9 cellular contexts compared by ENCODE assay signal in genomic region chr6:96925290-96925687, GRCh38. TPM values are rescaled to one million over a fixed set of nuclear protein-coding genes. Genes with fewer than 3 reads are reported as not detected.
DNase-seq lines count a peak whose midpoint lies in the region; ATAC-seq and TF ChIP-seq lines count a peak whose summit lies in the region.
"Had no signal": no experiment of that assay in that cellular context is flagged by ENCODE, and none has a peak within 500 bp of the region (broad histone marks: within the 10 kb centered on the region; RNA-seq: fewer than 3 reads in every experiment).

No MANE protein-coding gene starts in this region.

- CTCF ChIA-PET in CD8-positive, alpha-beta T cell (lab: Charles Lee) = interaction anchor here (0.7 to 1.0 kb wide), 3 partner anchors 29 to 1347 kb away, joined by 3 to 4 read pairs (median 4); partner anchors contain the start of gene MMS22L

- ATAC-seq in CD8-positive, alpha-beta T cell = no peak

- 82 to 96% methylated on average over 5 to 6 of the region's 8 CpGs for WGBS in ectodermal cell, 2 experiments

- peak overlapping the region; percentile 96 for H3K4me3 Mint-ChIP-seq in CD8-positive, alpha-beta T cell
- H3K4me3 Mint-ChIP-seq in neural crest cell = peak overlapping the region; percentile 90

- no peaks in the 10 kb centered on the region for H3K36me3 ChIP-seq in CD8-positive, alpha-beta T cell (ENCODE audit: insufficient read depth, low read length)
- H3K36me3 ChIP-seq in ectodermal cell (ENCODE audit: control insufficient read depth, insufficient read depth, low read length) = no peaks in the 10 kb centered on the region
- H3K36me3 ChIP-seq: SJSA1 had no signal

- H3K9me3 Mint-ChIP-seq in CD8-positive, alpha-beta T cell = no peaks in the 10 kb centered on the region
- no peaks in the 10 kb centered on the region for H3K9me3 Mint-ChIP-seq in neural crest cell

- H3K27me3 Mint-ChIP-seq in CD8-positive, alpha-beta T cell (ENCODE audit: low read depth) = no peaks in the 10 kb centered on the region
- peaks cover 70% of the 10 kb centered on the region for H3K27me3 Mint-ChIP-seq in neural crest cell (ENCODE audit: low read depth)

- no peak for TF ChIP-seq CTCF in CD8-positive, alpha-beta T cell (IDR thresholded peaks at IDR 0.05)
- TF ChIP-seq CTCF in neural crest cell (conservative IDR thresholded peaks at IDR 0.05) = no peak

- intact Hi-C loops in CD8-positive, alpha-beta T cell (cut with DNase I, micrococcal nuclease) = loop anchor here in 1 of 2 experiments (2.0 to 10.0 kb wide), 3 partner anchors 358 to 1350 kb away; partner anchors contain the start of genes MANEA, MMS22L and UFL1

- H3K4me1 ChIP-seq in CD8-positive, alpha-beta T cell (ENCODE audit: insufficient read depth, low read length) = peaks cover 32% of the 10 kb centered on the region
- H3K4me1 ChIP-seq in ectodermal cell (ENCODE audit: control insufficient read depth, insufficient read depth, low read length) = no peaks in the 10 kb centered on the region

- H3K36me3 Mint-ChIP-seq in CD8-positive, alpha-beta T cell = peaks cover 3% of the 10 kb centered on the region
- H3K36me3 Mint-ChIP-seq in neural crest cell (ENCODE audit: low read depth) = no peaks in the 10 kb centered on the region

- peak overlapping the region; percentile 89 for H3K4me3 ChIP-seq in CD8-positive, alpha-beta T cell (ENCODE audit: low read depth, low read length)
- peak overlapping the region; percentile 77 for H3K4me3 ChIP-seq in ectodermal cell (ENCODE audit: insufficient read depth, low read depth, low read length)

- POLR2A ChIA-PET in CD8-positive, alpha-beta T cell (lab: Charles Lee) = interaction anchor here (1.3 to 2.3 kb wide), 4 partner anchors 20 to 403 kb away, joined by 5 to 12 read pairs (median 6); partner anchors contain the start of genes NDUFAF4 and UFL1

- no peaks in the 10 kb centered on the region for H3K9me3 ChIP-seq in CD8-positive, alpha-beta T cell (ENCODE audit: low read length)
- no peaks in the 10 kb centered on the region for H3K9me3 ChIP-seq in ectodermal cell (ENCODE audit: control insufficient read depth, low read length)
- H3K9me3 ChIP-seq: SJSA1 had no signal

- H3K27me3 ChIP-seq in CD8-positive, alpha-beta T cell (ENCODE audit: insufficient read depth, low read length) = no peaks in the 10 kb centered on the region
- H3K27me3 ChIP-seq in ectodermal cell (ENCODE audit: control insufficient read depth, insufficient read depth, low read length, poor library complexity, severe bottlenecking) = peaks cover 15% of the 10 kb centered on the region

- no peak for DNase-seq in CD8-positive, alpha-beta T cell
- DNase-seq in NCI-H69 (lab: John Stamatoyannopoulos, UW) = peak; percentile 52
- DNase-seq in neural crest cell (ENCODE audit: low read depth, low spot score) = no peak
- no peak for DNase-seq in NCI-H2171 (lab: John Stamatoyannopoulos, UW)
- DNase-seq in pons (ENCODE audit: low spot score) = no peak
- no peak for DNase-seq in SK-N-DZ (ENCODE audit: low spot score)
- DNase-seq in retina = no peak

- peaks cover 32% of the 10 kb centered on the region for H3K4me1 Mint-ChIP-seq in CD8-positive, alpha-beta T cell (ENCODE audit: low read depth)
- no peaks in the 10 kb centered on the region for H3K4me1 Mint-ChIP-seq in neural crest cell

- H3K27ac Mint-ChIP-seq in CD8-positive, alpha-beta T cell = peak overlapping the region; percentile 98
- H3K27ac Mint-ChIP-seq in neural crest cell (ENCODE audit: unreplicated experiment) = no peak overlapping the region

- H3K27ac ChIP-seq in CD8-positive, alpha-beta T cell (ENCODE audit: low read depth, low read length) = peak overlapping the region; percentile 95
- no peak overlapping the region for H3K27ac ChIP-seq in ectodermal cell (ENCODE audit: insufficient read depth, low read depth, low read length, poor library complexity, severe bottlenecking)
- H3K27ac ChIP-seq: SJSA1 had no signal

RNA-seq across cellular contexts. Expression of gene KLHL32, which starts 0.8 kb away (rescaled TPM):
- 1 to 10 TPM; 1.5 to 2.0 TPM for total RNA-seq in CD8-positive, alpha-beta T cell
- polyA plus RNA-seq in ectodermal cell (2013, experiment 1 of 4) = 0.89 TPM
- polyA plus RNA-seq in ectodermal cell (2013, experiment 2 of 4) = 0.76 TPM
- 0.43 TPM for polyA plus RNA-seq in ectodermal cell (2013, experiment 3 of 4)
- polyA plus RNA-seq in ectodermal cell (2013, experiment 4 of 4) = 0.97 TPM
- 0.61 and 1.4 TPM in 2 replicates for total RNA-seq in neural crest cell
- polyA plus RNA-seq in SK-N-DZ (2014; cell fraction: cytosol; rRNA removed) = 1.2 and 1.4 TPM in 2 replicates
- 1.7 TPM in 2 replicates for polyA plus RNA-seq in SK-N-DZ (2014; cell fraction: nucleus; rRNA removed)

RNA-seq across cellular contexts. Expression of gene NDUFAF4, which starts 27.6 kb away (rescaled TPM):
- 10 to 100 TPM; 31.6 to 34.4 TPM for total RNA-seq in CD8-positive, alpha-beta T cell
- polyA plus RNA-seq in ectodermal cell (2013, experiment 1 of 4) = 56.0 TPM
- polyA plus RNA-seq in ectodermal cell (2013, experiment 2 of 4) = 45.3 TPM
- 53.3 TPM for polyA plus RNA-seq in ectodermal cell (2013, experiment 3 of 4)
- 57.5 TPM for polyA plus RNA-seq in ectodermal cell (2013, experiment 4 of 4)
- 46.9 and 47.3 TPM in 2 replicates for total RNA-seq in neural crest cell
- polyA plus RNA-seq in SK-N-DZ (2014; cell fraction: cytosol; rRNA removed) = 69.9 and 75.3 TPM in 2 replicates
- polyA plus RNA-seq in SK-N-DZ (2014; cell fraction: nucleus; rRNA removed) = 42.9 and 52.2 TPM in 2 replicates
